In the genomic region with DNA sequence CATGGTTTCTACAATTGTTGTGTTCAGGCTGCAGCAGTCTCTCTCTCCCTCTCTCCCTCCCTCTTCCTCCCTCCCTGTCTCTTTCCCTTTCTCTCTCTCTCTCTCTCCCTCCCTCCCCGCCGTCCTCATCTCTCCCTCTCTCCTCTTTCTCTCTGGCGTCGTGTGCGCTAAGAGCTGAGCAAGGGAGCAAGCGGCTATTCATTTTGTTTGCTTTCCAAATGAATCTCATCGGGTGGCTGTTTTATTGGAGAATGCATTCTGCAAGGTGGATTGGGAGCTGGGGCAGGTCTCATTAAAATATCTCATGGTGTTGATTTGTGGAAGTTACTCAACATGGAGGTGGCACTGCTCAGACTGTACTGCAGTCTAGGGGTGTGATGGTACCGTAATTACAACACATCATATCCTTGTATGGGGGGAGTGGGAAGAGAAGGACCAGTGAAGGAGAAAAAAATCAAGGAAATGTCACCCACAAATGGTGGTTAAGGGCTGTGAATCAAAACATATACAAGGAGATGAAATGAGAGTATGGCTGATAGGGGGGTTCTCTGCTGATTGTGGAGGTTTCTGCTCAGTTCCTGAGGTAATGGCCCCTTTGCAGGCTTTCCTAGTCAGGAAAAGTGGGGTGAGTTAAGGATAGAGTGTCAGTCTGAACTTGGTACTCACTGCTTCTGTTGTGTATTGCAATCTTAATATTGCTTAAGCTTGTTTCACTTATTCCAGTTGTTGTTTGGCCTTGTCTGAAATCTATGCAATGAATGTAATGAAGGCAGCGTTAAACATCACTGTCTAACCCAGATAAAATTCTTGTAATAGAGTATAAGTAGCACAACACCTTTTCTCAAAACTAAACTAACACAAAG, we compare ENCODE assay signal across 1 cellular context.
TF ChIP-seq lines count a peak whose summit lies in the region.

No MANE protein-coding gene starts in this region.

TF ChIP-seq in GM12878, 131 proteins besides CTCF, POLR2A, EP300 and RAD21:
- TF ChIP-seq ZBTB11 (CRISPR knock-in tag; IDR thresholded peaks at IDR 0.05) (no peak), NFIC (IDR thresholded peaks at IDR 0.05; ENCODE audit: low read depth, low read length) (no peak), SMAD5 (IDR thresholded peaks at IDR 0.05; ENCODE audit: low read depth) (no peak), ZNF384 (IDR thresholded peaks at IDR 0.05; ENCODE audit: borderline replicate concordance, low read depth, low read length) (no peak), MYB (IDR thresholded peaks at IDR 0.05; ENCODE audit: borderline replicate concordance, low read depth, low read length) (no peak), ETV6 (conservative IDR thresholded peaks at IDR 0.05 in 1 of 2, IDR thresholded peaks at IDR 0.05 in 1 of 2; ENCODE audit: borderline replicate concordance in 1 of 2, low read depth in 1 of 2) (no peak), ZNF274 (IDR thresholded peaks at IDR 0.05; ENCODE audit: insufficient read depth, insufficient read length) (no peak), RB1 (IDR thresholded peaks at IDR 0.05; ENCODE audit: borderline replicate concordance) (no peak), KLF5 (IDR thresholded peaks at IDR 0.05; ENCODE audit: partially characterized antibody) (no peak), EZH2 (IDR thresholded peaks at IDR 0.05; ENCODE audit: borderline replicate concordance, control insufficient read depth, low read depth, low read length) (no peak), NR2F1 (conservative IDR thresholded peaks at IDR 0.05) (no peak)
- TF ChIP-seq, protein P1, sequence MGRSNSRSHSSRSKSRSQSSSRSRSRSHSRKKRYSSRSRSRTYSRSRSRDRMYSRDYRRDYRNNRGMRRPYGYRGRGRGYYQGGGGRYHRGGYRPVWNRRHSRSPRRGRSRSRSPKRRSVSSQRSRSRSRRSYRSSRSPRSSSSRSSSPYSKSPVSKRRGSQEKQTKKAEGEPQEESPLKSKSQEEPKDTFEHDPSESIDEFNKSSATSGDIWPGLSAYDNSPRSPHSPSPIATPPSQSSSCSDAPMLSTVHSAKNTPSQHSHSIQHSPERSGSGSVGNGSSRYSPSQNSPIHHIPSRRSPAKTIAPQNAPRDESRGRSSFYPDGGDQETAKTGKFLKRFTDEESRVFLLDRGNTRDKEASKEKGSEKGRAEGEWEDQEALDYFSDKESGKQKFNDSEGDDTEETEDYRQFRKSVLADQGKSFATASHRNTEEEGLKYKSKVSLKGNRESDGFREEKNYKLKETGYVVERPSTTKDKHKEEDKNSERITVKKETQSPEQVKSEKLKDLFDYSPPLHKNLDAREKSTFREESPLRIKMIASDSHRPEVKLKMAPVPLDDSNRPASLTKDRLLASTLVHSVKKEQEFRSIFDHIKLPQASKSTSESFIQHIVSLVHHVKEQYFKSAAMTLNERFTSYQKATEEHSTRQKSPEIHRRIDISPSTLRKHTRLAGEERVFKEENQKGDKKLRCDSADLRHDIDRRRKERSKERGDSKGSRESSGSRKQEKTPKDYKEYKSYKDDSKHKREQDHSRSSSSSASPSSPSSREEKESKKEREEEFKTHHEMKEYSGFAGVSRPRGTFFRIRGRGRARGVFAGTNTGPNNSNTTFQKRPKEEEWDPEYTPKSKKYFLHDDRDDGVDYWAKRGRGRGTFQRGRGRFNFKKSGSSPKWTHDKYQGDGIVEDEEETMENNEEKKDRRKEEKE (IDR thresholded peaks at IDR 0.05): no peak
- TF ChIP-seq, protein P2, sequence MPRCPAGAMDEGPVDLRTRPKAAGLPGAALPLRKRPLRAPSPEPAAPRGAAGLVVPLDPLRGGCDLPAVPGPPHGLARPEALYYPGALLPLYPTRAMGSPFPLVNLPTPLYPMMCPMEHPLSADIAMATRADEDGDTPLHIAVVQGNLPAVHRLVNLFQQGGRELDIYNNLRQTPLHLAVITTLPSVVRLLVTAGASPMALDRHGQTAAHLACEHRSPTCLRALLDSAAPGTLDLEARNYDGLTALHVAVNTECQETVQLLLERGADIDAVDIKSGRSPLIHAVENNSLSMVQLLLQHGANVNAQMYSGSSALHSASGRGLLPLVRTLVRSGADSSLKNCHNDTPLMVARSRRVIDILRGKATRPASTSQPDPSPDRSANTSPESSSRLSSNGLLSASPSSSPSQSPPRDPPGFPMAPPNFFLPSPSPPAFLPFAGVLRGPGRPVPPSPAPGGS (IDR thresholded peaks at IDR 0.05; ENCODE audit: borderline replicate concordance, insufficient read depth, low read depth, low read length, poor library complexity, severe bottlenecking): no peak
- TF ChIP-seq, protein P3, sequence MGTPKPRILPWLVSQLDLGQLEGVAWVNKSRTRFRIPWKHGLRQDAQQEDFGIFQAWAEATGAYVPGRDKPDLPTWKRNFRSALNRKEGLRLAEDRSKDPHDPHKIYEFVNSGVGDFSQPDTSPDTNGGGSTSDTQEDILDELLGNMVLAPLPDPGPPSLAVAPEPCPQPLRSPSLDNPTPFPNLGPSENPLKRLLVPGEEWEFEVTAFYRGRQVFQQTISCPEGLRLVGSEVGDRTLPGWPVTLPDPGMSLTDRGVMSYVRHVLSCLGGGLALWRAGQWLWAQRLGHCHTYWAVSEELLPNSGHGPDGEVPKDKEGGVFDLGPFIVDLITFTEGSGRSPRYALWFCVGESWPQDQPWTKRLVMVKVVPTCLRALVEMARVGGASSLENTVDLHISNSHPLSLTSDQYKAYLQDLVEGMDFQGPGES (IDR thresholded peaks at IDR 0.05): no peak
